21 cellular contexts compared by ENCODE assay signal in the genomic region with DNA sequence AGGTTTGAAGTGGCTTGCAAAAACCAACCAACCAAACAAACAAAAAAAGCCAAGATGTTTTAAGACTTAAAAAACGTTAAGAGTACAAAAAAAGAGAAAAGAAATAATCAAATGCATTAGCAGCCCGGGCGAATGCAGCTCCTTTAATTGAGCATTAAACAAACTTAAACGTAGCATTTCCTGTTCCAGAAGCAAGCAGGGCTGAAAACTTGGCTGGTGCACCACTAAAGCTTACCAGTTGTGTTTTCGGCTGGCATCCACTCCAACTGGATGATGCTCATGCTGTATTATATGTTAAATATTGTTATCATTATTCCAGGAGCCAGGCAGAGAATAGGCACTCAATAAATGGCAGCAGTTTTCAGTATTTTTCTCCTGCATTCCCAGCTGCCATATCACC. TPM values are rescaled to one million over a fixed set of nuclear protein-coding genes. Genes with fewer than 3 reads are reported as not detected.
"Had no signal": no experiment of that assay in that cellular context is flagged by ENCODE, and none has a peak within 500 bp of the region (broad histone marks: within the 10 kb centered on the region; RNA-seq: fewer than 3 reads in every experiment).

No MANE protein-coding gene starts in this region.

- H3K9me3 Mint-ChIP-seq: activated naive CD4-positive, alpha-beta T cell treated with anti-CD3 and anti-CD28 coated beads, Interleukin-2, amount 50 U/mL, for 24 hours; T-helper 1 cell treated with Interleukin-12 subunit alpha and Interleukin-12 subunit beta and Interleukin-4 antibody, amounts not matched to agents 30 μg/mL and 1 μg/mL, for 36 hours had no signal

- H3K4me3 ChIP-seq: breast epithelium, colonic mucosa, SJSA1 had no signal

- H3K36me3 ChIP-seq: breast epithelium, colonic mucosa, SJSA1 had no signal

- H3K27ac Mint-ChIP-seq: activated CD8-positive, alpha-beta T cell treated with anti-CD3 and anti-CD28 coated beads, Interleukin-2, amount 10 ng/mL, durations not matched to agents 7 days and 5 days; activated naive CD4-positive, alpha-beta T cell treated with anti-CD3 and anti-CD28 coated beads, Interleukin-2, amount 50 U/mL, for 24 hours; T-helper 1 cell treated with Interleukin-12 subunit alpha and Interleukin-12 subunit beta and Interleukin-4 antibody, amounts not matched to agents 30 μg/mL and 1 μg/mL, for 36 hours had no signal

- ATAC-seq: activated CD4-positive, CD25-positive, alpha-beta regulatory T cell treated with anti-CD3 and anti-CD28 coated beads, Interleukin-2, amount 50 U/mL, for 24 hours; activated CD8-positive, alpha-beta T cell treated with anti-CD3 and anti-CD28 coated beads, Interleukin-2, amount 10 ng/mL, durations not matched to agents 7 days and 5 days; PC-3 had no signal

- H3K9me3 ChIP-seq: breast epithelium, colonic mucosa, SJSA1 had no signal

- DNase-seq: activated CD4-positive, alpha-beta T cell treated with anti-CD3 and anti-CD28 coated beads for 4 hours; activated CD8-positive, alpha-beta memory T cell treated with anti-CD3 and anti-CD28 coated beads, Interleukin-2, amount 50 U/mL, for 48 hours; activated CD8-positive, alpha-beta T cell treated with anti-CD3 and anti-CD28 coated beads, Interleukin-2, amount 10 ng/mL, durations not matched to agents 7 days and 5 days; activated T-cell treated with anti-CD3 and anti-CD28 coated beads, Interleukin-2, amount 50 U/mL, for 1 hour; aorta; caudate nucleus; colonic mucosa; MV-4-11; NCI-H1417; NCI-H1930; NCI-H345; NCI-H510A; NCI-H526 treated with DMSO at 0.1 percent for 48 hours; PC-3; SHP77 had no signal

- H3K27ac ChIP-seq: breast epithelium, colonic mucosa, SJSA1 had no signal

- H3K4me3 Mint-ChIP-seq: activated CD8-positive, alpha-beta T cell treated with anti-CD3 and anti-CD28 coated beads, Interleukin-2, amount 10 ng/mL, durations not matched to agents 7 days and 5 days; activated naive CD4-positive, alpha-beta T cell treated with anti-CD3 and anti-CD28 coated beads, Interleukin-2, amount 50 U/mL, for 24 hours; T-helper 1 cell treated with Interleukin-12 subunit alpha and Interleukin-12 subunit beta and Interleukin-4 antibody, amounts not matched to agents 30 μg/mL and 1 μg/mL, for 36 hours had no signal

- H3K27me3 ChIP-seq: breast epithelium had no signal

- H3K36me3 Mint-ChIP-seq: activated naive CD4-positive, alpha-beta T cell treated with anti-CD3 and anti-CD28 coated beads, Interleukin-2, amount 50 U/mL, for 24 hours had no signal

- H3K4me1 ChIP-seq: breast epithelium, colonic mucosa, SJSA1 had no signal

RNA-seq across cellular contexts. Expression of a gene that starts 45.1 kb away (rescaled TPM):
- total RNA-seq: activated CD8-positive, alpha-beta T cell treated with anti-CD3 and anti-CD28 coated beads, Interleukin-2, amount 10 ng/mL, durations not matched to agents 7 days and 5 days; colonic mucosa; MCF 10A; PC-3; SJSA1 had no signal
